1 cellular context compared by ENCODE assay signal in genomic region chr7:6307762-6308161, GRCh38.
TF ChIP-seq lines count a peak whose summit lies in the region.

No MANE protein-coding gene starts in this region.

TF ChIP-seq in K562, 482 proteins besides CTCF, POLR2A, EP300 and RAD21:
- TF ChIP-seq MEIS2 (IDR thresholded peaks at IDR 0.05; ENCODE audit: partially characterized antibody) (no peak), DDX20 (tag; IDR thresholded peaks at IDR 0.05; ENCODE audit: low read depth) (no peak)
TF ChIP-seq in K562: peak in this region for 0.
